ENCODE assay signal across 8 cellular contexts in the genomic region with DNA sequence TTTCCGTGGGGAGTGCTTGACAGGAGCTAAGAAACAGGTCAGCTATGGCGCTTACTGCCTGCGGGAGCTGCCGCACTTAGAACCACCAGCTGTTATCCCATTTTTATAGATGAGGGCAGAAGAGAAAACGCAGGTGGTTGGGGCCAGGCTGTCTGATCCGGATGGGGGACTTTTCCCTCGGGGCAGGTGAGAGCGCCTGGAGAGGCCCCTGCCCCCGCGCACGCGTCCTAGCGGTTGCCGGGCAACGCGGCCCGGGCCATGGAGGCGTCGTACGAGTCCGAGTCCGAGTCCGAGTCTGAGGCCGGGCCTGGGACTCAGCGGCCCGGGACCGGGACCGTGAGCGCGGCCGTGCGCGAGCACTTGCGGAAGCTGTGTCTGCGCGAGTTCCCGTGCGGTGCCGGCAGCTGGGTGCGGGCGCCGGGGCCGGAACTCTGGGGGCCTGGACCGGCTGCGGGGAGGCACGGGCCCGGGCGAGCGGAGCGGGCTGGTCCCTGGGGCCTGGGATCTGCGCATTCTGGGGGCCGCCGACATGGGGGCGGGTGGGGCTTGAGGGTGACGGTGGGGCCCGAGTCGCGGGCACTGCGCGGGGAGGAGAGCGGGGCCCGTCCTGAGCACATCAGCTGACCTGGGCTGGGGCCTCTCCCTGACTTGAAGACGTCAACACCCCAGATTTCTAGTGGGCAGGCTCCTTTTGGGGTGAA. TPM values are rescaled to one million over a fixed set of nuclear protein-coding genes. Genes with fewer than 3 reads are reported as not detected.
DNase-seq lines count a peak whose midpoint lies in the region; ATAC-seq, FAIRE-seq and TF ChIP-seq lines count a peak whose summit lies in the region.

A gene with protein sequence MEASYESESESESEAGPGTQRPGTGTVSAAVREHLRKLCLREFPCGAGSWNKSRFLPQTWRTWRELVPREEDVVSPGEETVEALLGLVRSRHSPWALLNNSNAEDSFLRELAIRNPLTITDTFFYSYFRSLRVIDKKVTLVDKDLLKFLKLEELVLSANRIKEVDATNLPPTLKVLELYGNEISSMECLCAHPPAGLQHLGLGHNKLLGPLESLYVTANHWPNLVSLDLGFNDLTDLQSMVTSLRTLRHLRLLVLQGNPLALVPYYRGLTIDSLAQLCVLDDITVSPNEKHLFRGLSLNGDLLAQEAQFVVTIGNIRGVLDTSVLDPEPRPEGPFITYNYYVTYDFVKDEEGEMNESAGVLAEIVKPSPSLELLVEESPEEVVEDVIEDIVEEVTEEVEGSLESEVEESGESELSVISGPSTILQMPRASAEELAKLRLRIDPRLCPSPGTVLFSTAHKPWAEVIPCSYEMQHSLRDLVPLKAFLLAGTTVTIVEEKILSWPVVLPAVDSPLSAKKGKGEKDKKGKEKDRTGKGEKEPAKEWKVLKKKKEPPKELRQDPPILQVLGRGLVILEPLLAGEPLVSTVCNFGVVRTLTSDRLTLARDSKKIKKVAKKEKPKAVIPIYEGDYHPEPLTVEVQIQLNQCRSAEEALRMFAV (plus strand): TSS at position 237 of the 701 bp plus-strand sequence. CDS start 22 bp downstream, at position 259.

- intact Hi-C loops in activated T-helper 2 cell treated with anti-CD3 and anti-CD28 coated beads, Interferon-gamma antibody, Interleukin-2, Interleukin-4, amounts not matched to agents 10 μg/mL and 5 μg/mL and 100 μg/mL, durations not matched to agents 14 hours and 24 hours and 36 hours (cut with micrococcal nuclease) = no loop called here
- intact Hi-C loops in Right ventricle myocardium superior (cut with DNase I) = no loop called here

- TF ChIP-seq CTCF in D721Med (IDR thresholded peaks at IDR 0.05; ENCODE audit: insufficient read depth, missing control alignments) = no peak
- no peak for TF ChIP-seq CTCF in osteocyte (IDR thresholded peaks at IDR 0.05)

- DNase-seq in D721Med (ENCODE audit: insufficient read length, low spot score) (peak; percentile 70), NCI-H2029 treated with DMSO at 0.1 percent for 48 hours (lab: John Stamatoyannopoulos, UW) (peak; percentile 22), Right ventricle myocardium superior (peak; percentile 61), osteocyte (ENCODE audit: extremely low spot score, unreplicated experiment) (no peak), mesenteric fat pad (ENCODE audit: low spot score) (no peak), RCC 7860 (ENCODE audit: low spot score) (no peak)
- DNase-seq in activated T-helper 2 cell treated with anti-CD3 and anti-CD28 coated beads, Interferon-gamma antibody, Interleukin-2, Interleukin-4, amounts not matched to agents 10 μg/mL and 5 μg/mL and 100 μg/mL, durations not matched to agents 14 hours and 24 hours and 36 hours (ENCODE audit: low spot score) = peak; percentile 26

- H3K27me3 Mint-ChIP-seq in activated T-helper 2 cell treated with anti-CD3 and anti-CD28 coated beads, Interferon-gamma antibody, Interleukin-2, Interleukin-4, amounts not matched to agents 10 μg/mL and 5 μg/mL and 100 μg/mL, durations not matched to agents 14 hours and 24 hours and 36 hours (ENCODE audit: low read depth) = peaks cover 10% of the 10 kb centered on the region
- H3K27me3 Mint-ChIP-seq in osteocyte (ENCODE audit: unreplicated experiment) = no peaks in the 10 kb centered on the region

- H3K4me3 Mint-ChIP-seq in activated T-helper 2 cell treated with anti-CD3 and anti-CD28 coated beads, Interferon-gamma antibody, Interleukin-2, Interleukin-4, amounts not matched to agents 10 μg/mL and 5 μg/mL and 100 μg/mL, durations not matched to agents 14 hours and 24 hours and 36 hours (ENCODE audit: low read depth) = peak within 1 kb of the TSS; percentile 73
- H3K4me3 Mint-ChIP-seq in osteocyte (ENCODE audit: unreplicated experiment) = peak within 1 kb of the TSS; percentile 73

- peaks cover 15% of the 10 kb centered on the region for H3K4me1 Mint-ChIP-seq in activated T-helper 2 cell treated with anti-CD3 and anti-CD28 coated beads, Interferon-gamma antibody, Interleukin-2, Interleukin-4, amounts not matched to agents 10 μg/mL and 5 μg/mL and 100 μg/mL, durations not matched to agents 14 hours and 24 hours and 36 hours (ENCODE audit: low read depth)
- H3K4me1 Mint-ChIP-seq in osteocyte (ENCODE audit: unreplicated experiment) = peaks cover 4% of the 10 kb centered on the region

- H3K9me3 Mint-ChIP-seq in activated T-helper 2 cell treated with anti-CD3 and anti-CD28 coated beads, Interferon-gamma antibody, Interleukin-2, Interleukin-4, amounts not matched to agents 10 μg/mL and 5 μg/mL and 100 μg/mL, durations not matched to agents 14 hours and 24 hours and 36 hours = no peaks in the 10 kb centered on the region
- H3K9me3 Mint-ChIP-seq in osteocyte (ENCODE audit: unreplicated experiment) = no peaks in the 10 kb centered on the region

- FAIRE-seq in D721Med (lab: Jason Lieb, UNC) (no peak), RCC 7860 (lab: Jason Lieb, UNC) (no peak)

- H3K27ac Mint-ChIP-seq in activated T-helper 2 cell treated with anti-CD3 and anti-CD28 coated beads, Interferon-gamma antibody, Interleukin-2, Interleukin-4, amounts not matched to agents 10 μg/mL and 5 μg/mL and 100 μg/mL, durations not matched to agents 14 hours and 24 hours and 36 hours = no peak within 1 kb of the TSS
- no peak within 1 kb of the TSS for H3K27ac Mint-ChIP-seq in osteocyte (ENCODE audit: unreplicated experiment)

- ATAC-seq in Right ventricle myocardium superior (ENCODE audit: poor library complexity) (peak; percentile 75), GM21619 (IDR thresholded peaks at IDR 0.05; ENCODE audit: unreplicated experiment) (no peak)

- H3K36me3 Mint-ChIP-seq in activated T-helper 2 cell treated with anti-CD3 and anti-CD28 coated beads, Interferon-gamma antibody, Interleukin-2, Interleukin-4, amounts not matched to agents 10 μg/mL and 5 μg/mL and 100 μg/mL, durations not matched to agents 14 hours and 24 hours and 36 hours (ENCODE audit: low read depth) = no peaks in the 10 kb centered on the region
- H3K36me3 Mint-ChIP-seq in osteocyte (ENCODE audit: unreplicated experiment) = no peaks in the 10 kb centered on the region

RNA-seq across cellular contexts. Expression of the gene that starts here (rescaled TPM):
- total RNA-seq in activated T-helper 2 cell treated with anti-CD3 and anti-CD28 coated beads, Interferon-gamma antibody, Interleukin-2, Interleukin-4, amounts not matched to agents 10 μg/mL and 5 μg/mL and 100 μg/mL, durations not matched to agents 14 hours and 24 hours and 36 hours = 1.0 and 1.6 TPM in 2 replicates
- 0.81 TPM for total RNA-seq in Right ventricle myocardium superior
- 1.0 and 2.0 TPM in 2 replicates for total RNA-seq in osteocyte
- total RNA-seq in mesenteric fat pad = 1.1 TPM

Comparison
In these comparisons a context has a peak if more than half of its experiments do, and no peak if none do; other contexts are left out.
1. Peak in DNase-seq and ATAC-seq in Right ventricle myocardium superior; RNA of the gene not detected or under 1 TPM.
2. DNase-seq: peak in D721Med (single experiment), NCI-H2029 treated with DMSO at 0.1 percent for 48 hours (single experiment) and activated T-helper 2 cell treated with anti-CD3 and anti-CD28 coated beads, Interferon-gamma antibody, Interleukin-2, Interleukin-4, amounts not matched to agents 10 μg/mL and 5 μg/mL and 100 μg/mL, durations not matched to agents 14 hours and 24 hours and 36 hours (single experiment); none in osteocyte (single experiment), mesenteric fat pad (single experiment) and RCC 7860 (single experiment).